39 cellular contexts compared by ENCODE assay signal in the genomic region with DNA sequence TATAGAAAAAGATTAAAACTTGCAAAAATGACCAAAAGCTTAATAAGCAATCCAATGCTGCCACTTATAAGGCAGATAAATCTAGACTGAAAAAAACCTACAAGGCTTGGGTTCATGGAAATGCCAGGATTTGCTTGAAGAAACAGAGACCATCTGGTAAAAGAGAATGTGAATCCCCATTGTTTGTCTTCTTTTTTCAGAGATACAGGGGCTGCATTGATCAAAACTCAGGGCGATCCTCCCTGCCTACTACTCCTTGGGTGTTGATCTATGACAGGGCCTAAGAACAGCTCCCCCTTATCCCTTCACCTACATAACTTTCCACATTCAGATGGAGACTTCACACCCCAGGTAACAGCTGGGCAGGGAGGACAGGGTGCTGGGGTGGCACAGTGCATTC. TPM values are rescaled to one million over a fixed set of nuclear protein-coding genes. Genes with fewer than 3 reads are reported as not detected.
"Had no signal": no experiment of that assay in that cellular context is flagged by ENCODE, and none has a peak within 500 bp of the region (broad histone marks: within the 10 kb centered on the region; RNA-seq: fewer than 3 reads in every experiment).

No MANE protein-coding gene starts in this region.

- H3K27ac ChIP-seq: ascending aorta, cardiac muscle cell, VCaP had no signal

- DNase-seq: activated B cell treated with CpG ODN at 0.5 μM for 24 hours; activated CD4-positive, alpha-beta memory T cell treated with anti-CD3 and anti-CD28 coated beads, Interleukin-2, amount 10 ng/mL, durations not matched to agents 7 days and 5 days; activated CD4-positive, alpha-beta T cell treated with anti-CD3 and anti-CD28 coated beads for 4 hours; activated CD4-positive, alpha-beta T cell treated with anti-CD3 and anti-CD28 coated beads, Interleukin-2, amount 10 ng/mL, durations not matched to agents 24 days and 14 days; activated CD4-positive, alpha-beta T cell treated with anti-CD3 and anti-CD28 coated beads, Interleukin-2, amount 50 U/mL, for 48 hours; activated CD4-positive, CD25-positive, alpha-beta regulatory T cell treated with anti-CD3 and anti-CD28 coated beads, Interleukin-2, amount 50 U/mL, for 72 hours; activated CD8-positive, alpha-beta memory T cell treated with anti-CD3 and anti-CD28 coated beads for 24 hours; activated CD8-positive, alpha-beta memory T cell treated with anti-CD3 and anti-CD28 coated beads, Interleukin-2, amount 10 ng/mL, durations not matched to agents 7 days and 5 days; activated CD8-positive, alpha-beta memory T cell treated with anti-CD3 and anti-CD28 coated beads, Interleukin-2, amount 50 U/mL, for 48 hours; activated CD8-positive, alpha-beta T cell treated with anti-CD3 and anti-CD28 coated beads, Interleukin-2, amount 10 ng/mL, durations not matched to agents 7 days and 5 days; activated effector memory CD4-positive, alpha-beta T cell treated with Interleukin-2 at 50 U/mL for 16 hours; activated gamma-delta T cell; activated naive CD4-positive, alpha-beta T cell treated with anti-CD3 and anti-CD28 coated beads, Interleukin-2, amount 10 ng/mL, durations not matched to agents 7 days and 5 days; activated naive CD4-positive, alpha-beta T cell treated with Interleukin-2 at 50 U/mL for 16 hours; activated naive CD8-positive, alpha-beta T cell treated with anti-CD3 and anti-CD28 coated beads, Interleukin-2, amount 10 ng/mL, durations not matched to agents 7 days and 5 days; activated naive CD8-positive, alpha-beta T cell treated with anti-CD3 and anti-CD28 coated beads, Interleukin-2, amount 50 U/mL, for 24 hours; activated T-cell treated with anti-CD3 and anti-CD28 coated beads, Interleukin-2, amount 50 U/mL, for 24 hours; activated T-cell treated with anti-CD3 and anti-CD28 coated beads, Interleukin-2, amount 50 U/mL, for 48 hours; amygdala; anterior cingulate cortex; caudate nucleus; cerebellar nuclear complex; T-cell; T-helper 17 cell; T1000 had no signal

- H3K4me3 ChIP-seq: ascending aorta, cardiac muscle cell had no signal

- H3K4me3 Mint-ChIP-seq: activated B cell treated with CpG ODN at 0.5 μM for 24 hours; activated CD4-positive, alpha-beta memory T cell treated with anti-CD3 and anti-CD28 coated beads, Interleukin-2, amount 10 ng/mL, durations not matched to agents 7 days and 5 days; activated CD4-positive, alpha-beta T cell treated with anti-CD3 and anti-CD28 coated beads, Interleukin-2, amount 10 ng/mL, durations not matched to agents 24 days and 14 days; activated CD8-positive, alpha-beta memory T cell treated with anti-CD3 and anti-CD28 coated beads, Interleukin-2, amount 10 ng/mL, durations not matched to agents 7 days and 5 days; activated CD8-positive, alpha-beta T cell treated with anti-CD3 and anti-CD28 coated beads, Interleukin-2, amount 10 ng/mL, durations not matched to agents 7 days and 5 days; activated naive CD4-positive, alpha-beta T cell treated with anti-CD3 and anti-CD28 coated beads, Interleukin-2, amount 10 ng/mL, durations not matched to agents 7 days and 5 days; activated naive CD4-positive, alpha-beta T cell treated with anti-CD3 and anti-CD28 coated beads, Interleukin-2, amount 50 U/mL, for 24 hours; activated naive CD8-positive, alpha-beta T cell; activated naive CD8-positive, alpha-beta T cell treated with anti-CD3 and anti-CD28 coated beads, Interleukin-2, amount 10 ng/mL, durations not matched to agents 7 days and 5 days; activated naive CD8-positive, alpha-beta T cell treated with anti-CD3 and anti-CD28 coated beads, Interleukin-2, amount 50 U/mL, for 24 hours; activated T-cell treated with anti-CD3 and anti-CD28 coated beads, Interleukin-2, amount 50 U/mL, for 24 hours; brain; central memory CD8-positive, alpha-beta T cell; T-cell; T-helper 17 cell had no signal

- H3K36me3 ChIP-seq: ascending aorta, cardiac muscle cell had no signal

- H3K4me1 ChIP-seq: ascending aorta had no signal

- H3K27me3 Mint-ChIP-seq: activated CD4-positive, alpha-beta T cell treated with anti-CD3 and anti-CD28 coated beads, Interleukin-2, amount 10 ng/mL, durations not matched to agents 24 days and 14 days; activated naive CD4-positive, alpha-beta T cell treated with anti-CD3 and anti-CD28 coated beads, Interleukin-2, amount 50 U/mL, for 24 hours; activated naive CD8-positive, alpha-beta T cell; activated naive CD8-positive, alpha-beta T cell treated with anti-CD3 and anti-CD28 coated beads, Interleukin-2, amount 50 U/mL, for 24 hours; activated T-cell treated with anti-CD3 and anti-CD28 coated beads, Interleukin-2, amount 50 U/mL, for 24 hours; T-helper 17 cell had no signal

- ATAC-seq: activated CD8-positive, alpha-beta memory T cell treated with anti-CD3 and anti-CD28 coated beads, Interleukin-2, amount 10 ng/mL, durations not matched to agents 7 days and 5 days; activated CD8-positive, alpha-beta T cell treated with anti-CD3 and anti-CD28 coated beads, Interleukin-2, amount 10 ng/mL, durations not matched to agents 7 days and 5 days; activated naive CD8-positive, alpha-beta T cell treated with anti-CD3 and anti-CD28 coated beads, Interleukin-2, amount 50 U/mL, for 24 hours; T-cell; T-helper 17 cell had no signal

- H3K36me3 Mint-ChIP-seq: activated naive CD4-positive, alpha-beta T cell treated with anti-CD3 and anti-CD28 coated beads, Interleukin-2, amount 10 ng/mL, durations not matched to agents 7 days and 5 days; activated naive CD8-positive, alpha-beta T cell treated with anti-CD3 and anti-CD28 coated beads, Interleukin-2, amount 10 ng/mL, durations not matched to agents 7 days and 5 days; brain; T-cell had no signal

- H3K4me1 Mint-ChIP-seq: activated B cell treated with CpG ODN at 0.5 μM for 24 hours; activated CD4-positive, alpha-beta memory T cell treated with anti-CD3 and anti-CD28 coated beads, Interleukin-2, amount 10 ng/mL, durations not matched to agents 7 days and 5 days; activated CD4-positive, alpha-beta T cell treated with anti-CD3 and anti-CD28 coated beads, Interleukin-2, amount 10 ng/mL, durations not matched to agents 24 days and 14 days; activated CD8-positive, alpha-beta memory T cell treated with anti-CD3 and anti-CD28 coated beads, Interleukin-2, amount 10 ng/mL, durations not matched to agents 7 days and 5 days; activated naive CD4-positive, alpha-beta T cell treated with anti-CD3 and anti-CD28 coated beads, Interleukin-2, amount 10 ng/mL, durations not matched to agents 7 days and 5 days; activated naive CD4-positive, alpha-beta T cell treated with anti-CD3 and anti-CD28 coated beads, Interleukin-2, amount 50 U/mL, for 24 hours; activated naive CD8-positive, alpha-beta T cell treated with anti-CD3 and anti-CD28 coated beads, Interleukin-2, amount 10 ng/mL, durations not matched to agents 7 days and 5 days; activated naive CD8-positive, alpha-beta T cell treated with anti-CD3 and anti-CD28 coated beads, Interleukin-2, amount 50 U/mL, for 24 hours; brain; central memory CD8-positive, alpha-beta T cell; T-cell; T-helper 17 cell had no signal

- FAIRE-seq: bronchial epithelial cell, TTC549 had no signal

- H3K27me3 ChIP-seq: ascending aorta, cardiac muscle cell had no signal

- H3K27ac Mint-ChIP-seq: activated B cell treated with CpG ODN at 0.5 μM for 24 hours; activated CD4-positive, alpha-beta memory T cell treated with anti-CD3 and anti-CD28 coated beads, Interleukin-2, amount 10 ng/mL, durations not matched to agents 7 days and 5 days; activated CD4-positive, alpha-beta T cell treated with anti-CD3 and anti-CD28 coated beads, Interleukin-2, amount 10 ng/mL, durations not matched to agents 24 days and 14 days; activated CD8-positive, alpha-beta memory T cell treated with anti-CD3 and anti-CD28 coated beads, Interleukin-2, amount 10 ng/mL, durations not matched to agents 7 days and 5 days; activated CD8-positive, alpha-beta T cell treated with anti-CD3 and anti-CD28 coated beads, Interleukin-2, amount 10 ng/mL, durations not matched to agents 7 days and 5 days; activated naive CD4-positive, alpha-beta T cell treated with anti-CD3 and anti-CD28 coated beads, Interleukin-2, amount 10 ng/mL, durations not matched to agents 7 days and 5 days; activated naive CD4-positive, alpha-beta T cell treated with anti-CD3 and anti-CD28 coated beads, Interleukin-2, amount 50 U/mL, for 24 hours; activated naive CD8-positive, alpha-beta T cell; activated naive CD8-positive, alpha-beta T cell treated with anti-CD3 and anti-CD28 coated beads, Interleukin-2, amount 10 ng/mL, durations not matched to agents 7 days and 5 days; activated naive CD8-positive, alpha-beta T cell treated with anti-CD3 and anti-CD28 coated beads, Interleukin-2, amount 50 U/mL, for 24 hours; activated T-cell treated with anti-CD3 and anti-CD28 coated beads, Interleukin-2, amount 50 U/mL, for 24 hours; activated T-helper 2 cell treated with anti-CD3 and anti-CD28 coated beads, Interferon-gamma antibody, Interleukin-2, Interleukin-4, amounts not matched to agents 10 μg/mL and 5 μg/mL and 100 μg/mL, durations not matched to agents 14 hours and 24 hours and 36 hours; brain; T-cell; T-helper 17 cell had no signal

RNA-seq across cellular contexts. Expression of gene TSGA13, which starts 3.3 kb away (rescaled TPM):
- total RNA-seq: activated B cell treated with CpG ODN at 0.5 μM for 24 hours; activated CD4-positive, alpha-beta memory T cell treated with anti-CD3 and anti-CD28 coated beads, Interleukin-2, amount 10 ng/mL, durations not matched to agents 7 days and 5 days; activated CD4-positive, alpha-beta T cell treated with anti-CD3 and anti-CD28 coated beads, Interleukin-2, amount 10 ng/mL, durations not matched to agents 24 days and 14 days; activated CD8-positive, alpha-beta memory T cell treated with anti-CD3 and anti-CD28 coated beads, Interleukin-2, amount 10 ng/mL, durations not matched to agents 7 days and 5 days; activated CD8-positive, alpha-beta T cell treated with anti-CD3 and anti-CD28 coated beads, Interleukin-2, amount 10 ng/mL, durations not matched to agents 7 days and 5 days; activated naive CD8-positive, alpha-beta T cell treated with anti-CD3 and anti-CD28 coated beads, Interleukin-2, amount 10 ng/mL, durations not matched to agents 7 days and 5 days; activated T-helper 2 cell treated with anti-CD3 and anti-CD28 coated beads, Interferon-gamma antibody, Interleukin-2, Interleukin-4, amounts not matched to agents 10 μg/mL and 5 μg/mL and 100 μg/mL, durations not matched to agents 14 hours and 24 hours and 36 hours; ascending aorta; bronchial epithelial cell; cardiac muscle cell; chondrocyte; T-cell; T-helper 1 cell treated with Interleukin-12 subunit alpha and Interleukin-12 subunit beta and Interleukin-4 antibody, amounts not matched to agents 30 ng/mL and 1 ng/mL, for 36 hours; T-helper 17 cell; T-helper 2 cell treated with Interferon-gamma antibody and Interleukin-4, amounts not matched to agents 100 ng/mL and 5 ng/mL, for 36 hours had no signal
- polyA plus RNA-seq: adipose tissue, cardiac muscle cell had no signal

RNA-seq across cellular contexts. Expression of gene KLF14, which starts 44.3 kb away (rescaled TPM):
- total RNA-seq: activated B cell treated with CpG ODN at 0.5 μM for 24 hours; activated CD4-positive, alpha-beta memory T cell treated with anti-CD3 and anti-CD28 coated beads, Interleukin-2, amount 10 ng/mL, durations not matched to agents 7 days and 5 days; activated CD4-positive, alpha-beta T cell treated with anti-CD3 and anti-CD28 coated beads, Interleukin-2, amount 10 ng/mL, durations not matched to agents 24 days and 14 days; activated CD8-positive, alpha-beta memory T cell treated with anti-CD3 and anti-CD28 coated beads, Interleukin-2, amount 10 ng/mL, durations not matched to agents 7 days and 5 days; activated CD8-positive, alpha-beta T cell treated with anti-CD3 and anti-CD28 coated beads, Interleukin-2, amount 10 ng/mL, durations not matched to agents 7 days and 5 days; activated naive CD8-positive, alpha-beta T cell treated with anti-CD3 and anti-CD28 coated beads, Interleukin-2, amount 10 ng/mL, durations not matched to agents 7 days and 5 days; activated T-helper 2 cell treated with anti-CD3 and anti-CD28 coated beads, Interferon-gamma antibody, Interleukin-2, Interleukin-4, amounts not matched to agents 10 μg/mL and 5 μg/mL and 100 μg/mL, durations not matched to agents 14 hours and 24 hours and 36 hours; ascending aorta; cardiac muscle cell; chondrocyte; T-cell; T-helper 1 cell treated with Interleukin-12 subunit alpha and Interleukin-12 subunit beta and Interleukin-4 antibody, amounts not matched to agents 30 ng/mL and 1 ng/mL, for 36 hours; T-helper 17 cell; T-helper 2 cell treated with Interferon-gamma antibody and Interleukin-4, amounts not matched to agents 100 ng/mL and 5 ng/mL, for 36 hours had no signal
- polyA plus RNA-seq: cardiac muscle cell had no signal
